7 cellular contexts compared by ENCODE assay signal in the genomic region with DNA sequence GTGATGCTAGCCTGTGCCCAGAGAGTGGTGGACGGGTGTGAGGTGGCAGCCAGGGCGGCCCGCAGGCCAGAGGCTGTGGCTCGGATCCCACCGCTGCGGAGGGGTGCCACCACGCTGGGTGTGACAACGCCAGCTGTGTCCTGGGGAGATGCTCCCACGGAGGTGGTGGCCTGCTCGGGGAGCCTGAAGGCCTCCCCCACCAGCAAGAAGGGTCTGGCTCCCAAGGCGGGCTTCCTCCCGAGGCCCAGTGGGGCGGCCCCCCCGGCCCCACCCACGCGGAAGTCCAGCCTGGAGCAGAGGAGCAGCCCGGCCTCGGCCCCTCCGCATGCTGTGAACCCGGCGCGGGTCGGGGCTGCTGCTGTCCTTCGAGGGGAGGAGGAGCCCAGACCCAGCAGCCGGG. TPM values are rescaled to one million over a fixed set of nuclear protein-coding genes. Genes with fewer than 3 reads are reported as not detected.
"Had no signal": no experiment of that assay in that cellular context is flagged by ENCODE, and none has a peak within 500 bp of the region (broad histone marks: within the 10 kb centered on the region; RNA-seq: fewer than 3 reads in every experiment).

No MANE protein-coding gene starts in this region.

- H3K4me3 ChIP-seq: K562 had no signal

- H3K27ac ChIP-seq: HL-60 had no signal

- DNase-seq: IMR-90, KBM-7, KG1 had no signal

RNA-seq across cellular contexts. Expression of a gene that starts 38.2 kb away (rescaled TPM):
- polyA plus RNA-seq: HepG2, IgD-negative memory B cell, IMR-90, K562 had no signal
